In the genomic region with DNA sequence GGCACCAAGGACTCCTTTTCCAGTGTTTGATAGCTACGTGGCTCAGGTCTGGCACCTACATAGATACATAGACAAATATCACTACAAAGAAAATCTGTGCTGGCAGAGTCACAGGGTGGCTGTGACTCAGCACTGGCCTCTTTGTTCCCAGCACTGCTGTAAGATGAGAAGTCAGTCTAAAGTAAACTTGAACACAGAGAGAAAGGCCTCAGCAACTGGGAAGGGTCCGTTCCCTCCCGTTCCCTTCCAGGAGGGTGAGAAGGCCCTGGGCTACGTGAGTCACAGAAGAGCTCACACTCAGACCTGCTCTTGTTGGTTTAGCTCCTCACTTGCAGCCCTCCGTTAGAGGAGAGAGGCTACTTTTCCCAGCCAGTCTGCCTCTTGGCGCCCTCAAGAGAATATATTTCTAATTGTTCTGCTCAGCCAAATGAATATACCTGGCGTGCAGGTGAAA, we compare ENCODE assay signal across 8 cellular contexts. TPM values are rescaled to one million over a fixed set of nuclear protein-coding genes. Genes with fewer than 3 reads are reported as not detected.
DNase-seq lines count a peak whose midpoint lies in the region; ATAC-seq and TF ChIP-seq lines count a peak whose summit lies in the region.

No MANE protein-coding gene starts in this region.

- H3K27ac ChIP-seq in GM23248 (peak overlapping the region; percentile 100), dorsolateral prefrontal cortex (peak overlapping the region in 31 of 59 donors; percentile 2 to 79 (median 33)), muscle layer of duodenum (ENCODE audit: low read length) (peak overlapping the region; percentile 76)

- H3K79me2 ChIP-seq in GM23248 (ENCODE audit: insufficient read depth), result peaks cover 86% of the 10 kb centered on the region

- H3K4me3 ChIP-seq in GM23248 (0 out of 2 replicates have a peak overlapping the region, but pooled peaks have one; percentile 12), dorsolateral prefrontal cortex (peak overlapping the region in 2 of 59 donors; percentile 11 to 15), muscle layer of duodenum (ENCODE audit: low read depth in 1 of 2, low read length in 2 of 2) (no peak overlapping the region)

- H3K27me3 ChIP-seq in GM23248 (replicated peaks; ENCODE audit: insufficient read depth), result no peaks in the 10 kb centered on the region
- no peaks in the 10 kb centered on the region for H3K27me3 ChIP-seq in dorsolateral prefrontal cortex
- no peaks in the 10 kb centered on the region for H3K27me3 ChIP-seq in muscle layer of duodenum (ENCODE audit: low read depth, low read length)

- intact Hi-C loops in dorsolateral prefrontal cortex (cut with DNase I), result no loop called here

- H3K9ac ChIP-seq in GM23248, result peak overlapping the region; percentile 99

- H3F3A ChIP-seq in GM23248 (ENCODE audit: insufficient read depth), result peaks cover 94% of the 10 kb centered on the region

- TF ChIP-seq CTCF in dorsolateral prefrontal cortex (IDR thresholded peaks at IDR 0.05 in 54 of 56, conservative IDR thresholded peaks at IDR 0.05 in 2 of 56; ENCODE audit: low read depth in 1 of 56, partially characterized antibody in 56 of 56), result no peak

- H3K36me3 ChIP-seq in GM23248 (ENCODE audit: low read depth) (peaks cover 74% of the 10 kb centered on the region), muscle layer of duodenum (ENCODE audit: control insufficient read depth in 1 of 2, insufficient read depth in 2 of 2, low read length in 2 of 2) (peaks cover 18 to 48% of the 10 kb centered on the region in 2 donors)

- no peak for ATAC-seq in HG03025 (IDR thresholded peaks at IDR 0.05; ENCODE audit: low FRiP score, unreplicated experiment)
- no peak for ATAC-seq in HG03460 (IDR thresholded peaks at IDR 0.05; ENCODE audit: unreplicated experiment)

- H4K20me1 ChIP-seq in GM23248 (ENCODE audit: insufficient read depth), result no peaks in the 10 kb centered on the region

- H3K9me2 ChIP-seq in GM23248 (ENCODE audit: insufficient read depth), result no peaks in the 10 kb centered on the region

- H2AFZ ChIP-seq in GM23248, result no peak overlapping the region

- peaks cover 96% of the 10 kb centered on the region for H3K4me1 ChIP-seq in GM23248 (ENCODE audit: insufficient read depth)
- peaks cover 7 to 28% of the 10 kb centered on the region in 2 donors for H3K4me1 ChIP-seq in muscle layer of duodenum (ENCODE audit: control insufficient read depth in 1 of 2, insufficient read depth in 2 of 2, low read length in 2 of 2)

- peak; percentile 97 for DNase-seq in GM23248
- peak; percentile 90 for DNase-seq in NCI-H345 (lab: John Stamatoyannopoulos, UW)
- DNase-seq in dorsolateral prefrontal cortex, result peak in 2 of 10 donors; percentile 13 to 48
- no peak for DNase-seq in retina
- no peak for DNase-seq in NAMALWA (ENCODE audit: low spot score)

- H3K9me3 ChIP-seq in GM23248 (ENCODE audit: low read depth) (no peaks in the 10 kb centered on the region), muscle layer of duodenum (ENCODE audit: control insufficient read depth in 1 of 2, low read length in 2 of 2) (no peaks in the 10 kb centered on the region)

- WGBS in GM23248 (ENCODE audit: low coverage in 1 of 2, low lambda C conversion rate in 2 of 2, missing lambda C conversion rate in 2 of 2), 2 experiments, result 8 to 11% methylated on average over 7 of the region's 7 CpGs

- H3K4me2 ChIP-seq in GM23248 (ENCODE audit: unreplicated experiment), result peak overlapping the region; percentile 79

- in situ Hi-C loops in GM23248 (cut with MboI), result no loop called here

RNA-seq across cellular contexts. Expression of a gene that starts 23.1 kb away (rescaled TPM):
- 4,470 and 4,692 TPM in 2 replicates for total RNA-seq in GM23248 (2014; rRNA removed; shearing (Covaris generic))
- polyA plus RNA-seq in GM23248 (2016; fragmentation: Nextera tagmentation; extraction: Ambion mirVana), result 6,052 and 6,251 TPM in 2 replicates
- 10 to 100 TPM; 10.1 to 90.4 (median 28.3) TPM for total RNA-seq in dorsolateral prefrontal cortex

Comparison
In these comparisons a context has a peak if more than half of its experiments do, and no peak if none do; other contexts are left out.
1. DNase-seq: peak in GM23248 (single experiment) and NCI-H345 (single experiment); none in retina (single experiment) and NAMALWA (single experiment).
2. H3K27ac ChIP-seq: peak in every context shown above with its lines; median percentile 100 in GM23248; 76 in muscle layer of duodenum; 33 in dorsolateral prefrontal cortex.
3. RNA of a gene that starts 23.1 kb away (total RNA-seq): 4,470 to 4,692 TPM in GM23248; 10.1 to 90.4 TPM in dorsolateral prefrontal cortex; every median in the first group is over 10 times any median in the second.